Comparison of ENCODE assay signal across 8 cellular contexts in the genomic region with DNA sequence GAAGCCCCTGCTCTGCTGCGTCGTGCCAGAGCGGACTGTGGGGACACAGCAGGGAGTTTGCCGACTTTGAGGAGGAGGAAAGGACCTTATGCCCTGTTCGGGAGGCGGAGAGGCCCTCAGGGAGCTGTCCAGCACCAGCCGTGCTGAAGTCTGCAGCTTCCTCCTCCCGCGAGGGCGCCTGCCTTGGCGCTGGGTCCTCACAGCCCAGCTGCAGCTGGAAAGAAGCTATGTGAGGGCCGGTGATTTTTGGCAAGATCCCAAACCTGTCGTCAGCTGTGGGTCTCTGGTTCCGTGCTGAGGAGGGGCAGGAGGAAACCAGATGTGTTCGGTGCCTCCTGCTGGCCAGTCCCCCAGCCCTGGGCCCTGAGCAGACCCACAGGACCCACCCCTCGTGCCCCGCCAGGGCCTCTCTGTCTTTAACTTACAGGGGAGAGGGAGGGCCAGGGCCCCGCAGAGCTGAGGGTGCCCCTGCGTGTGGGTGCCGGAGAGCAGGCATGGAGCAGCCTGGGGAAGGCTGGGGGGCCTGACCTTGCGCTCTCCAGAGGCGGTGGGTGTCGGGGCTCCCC. TPM values are rescaled to one million over a fixed set of nuclear protein-coding genes. Genes with fewer than 3 reads are reported as not detected.
DNase-seq lines count a peak whose midpoint lies in the region; ATAC-seq and TF ChIP-seq lines count a peak whose summit lies in the region.

No MANE protein-coding gene starts in this region.

- no peak for ATAC-seq in GM18502 (IDR thresholded peaks at IDR 0.05; ENCODE audit: poor library complexity, unreplicated experiment)

- intact Hi-C loops in activated T-helper 2 cell treated with anti-CD3 and anti-CD28 coated beads, Interferon-gamma antibody, Interleukin-2, Interleukin-4, amounts not matched to agents 10 μg/mL and 5 μg/mL and 100 μg/mL, durations not matched to agents 14 hours and 24 hours and 36 hours (cut with micrococcal nuclease) = no loop called here

- H3K4me1 Mint-ChIP-seq in activated T-helper 2 cell treated with anti-CD3 and anti-CD28 coated beads, Interferon-gamma antibody, Interleukin-2, Interleukin-4, amounts not matched to agents 10 μg/mL and 5 μg/mL and 100 μg/mL, durations not matched to agents 14 hours and 24 hours and 36 hours (ENCODE audit: low read depth) = no peaks in the 10 kb centered on the region
- no peaks in the 10 kb centered on the region for H3K4me1 Mint-ChIP-seq in progenitor cell of endocrine pancreas (ENCODE audit: low read depth)

- H3K9me3 Mint-ChIP-seq in activated T-helper 2 cell treated with anti-CD3 and anti-CD28 coated beads, Interferon-gamma antibody, Interleukin-2, Interleukin-4, amounts not matched to agents 10 μg/mL and 5 μg/mL and 100 μg/mL, durations not matched to agents 14 hours and 24 hours and 36 hours = no peaks in the 10 kb centered on the region
- no peaks in the 10 kb centered on the region for H3K9me3 Mint-ChIP-seq in progenitor cell of endocrine pancreas (ENCODE audit: low read depth)

- H3K27ac Mint-ChIP-seq in activated T-helper 2 cell treated with anti-CD3 and anti-CD28 coated beads, Interferon-gamma antibody, Interleukin-2, Interleukin-4, amounts not matched to agents 10 μg/mL and 5 μg/mL and 100 μg/mL, durations not matched to agents 14 hours and 24 hours and 36 hours = no peak overlapping the region
- H3K27ac Mint-ChIP-seq in progenitor cell of endocrine pancreas = no peak overlapping the region

- H3K27me3 Mint-ChIP-seq in activated T-helper 2 cell treated with anti-CD3 and anti-CD28 coated beads, Interferon-gamma antibody, Interleukin-2, Interleukin-4, amounts not matched to agents 10 μg/mL and 5 μg/mL and 100 μg/mL, durations not matched to agents 14 hours and 24 hours and 36 hours (ENCODE audit: low read depth) = no peaks in the 10 kb centered on the region
- H3K27me3 Mint-ChIP-seq in progenitor cell of endocrine pancreas = no peaks in the 10 kb centered on the region

- H3K4me3 Mint-ChIP-seq in activated T-helper 2 cell treated with anti-CD3 and anti-CD28 coated beads, Interferon-gamma antibody, Interleukin-2, Interleukin-4, amounts not matched to agents 10 μg/mL and 5 μg/mL and 100 μg/mL, durations not matched to agents 14 hours and 24 hours and 36 hours (ENCODE audit: low read depth) = no peak overlapping the region
- H3K4me3 Mint-ChIP-seq in progenitor cell of endocrine pancreas (ENCODE audit: low read depth) = no peak overlapping the region

- no peak for TF ChIP-seq CTCF in progenitor cell of endocrine pancreas (IDR thresholded peaks at IDR 0.05; ENCODE audit: unreplicated experiment)

- no peaks in the 10 kb centered on the region for H3K36me3 Mint-ChIP-seq in activated T-helper 2 cell treated with anti-CD3 and anti-CD28 coated beads, Interferon-gamma antibody, Interleukin-2, Interleukin-4, amounts not matched to agents 10 μg/mL and 5 μg/mL and 100 μg/mL, durations not matched to agents 14 hours and 24 hours and 36 hours (ENCODE audit: low read depth)
- no peaks in the 10 kb centered on the region for H3K36me3 Mint-ChIP-seq in progenitor cell of endocrine pancreas (ENCODE audit: insufficient read depth)

- peak; percentile 77 for DNase-seq in DMS 273 (lab: John Stamatoyannopoulos, UW; ENCODE audit: unreplicated experiment)
- no peak for DNase-seq in DMS 273 treated with DMSO at 0.1 percent for 48 hours (lab: John Stamatoyannopoulos, UW)
- peak; percentile 8 for DNase-seq in NCI-H2227 treated with DMSO at 0.1 percent for 48 hours (lab: John Stamatoyannopoulos, UW)
- peak; percentile 34 for DNase-seq in activated T-helper 2 cell treated with anti-CD3 and anti-CD28 coated beads, Interferon-gamma antibody, Interleukin-2, Interleukin-4, amounts not matched to agents 10 μg/mL and 5 μg/mL and 100 μg/mL, durations not matched to agents 14 hours and 24 hours and 36 hours (ENCODE audit: low spot score)
- peak; percentile 45 for DNase-seq in glomerular visceral epithelial cell (ENCODE audit: extremely low spot score)
- peak; percentile 79 for DNase-seq in progenitor cell of endocrine pancreas (ENCODE audit: low spot score, unreplicated experiment)
- no peak for DNase-seq in SKM-1 treated with dmso at 0.1 percent for 144 hours (lab: John Stamatoyannopoulos, UW; ENCODE audit: unreplicated experiment)

RNA-seq across cellular contexts. Expression of gene BRSK2, which starts 12.0 kb away (rescaled TPM):
- total RNA-seq in activated T-helper 2 cell treated with anti-CD3 and anti-CD28 coated beads, Interferon-gamma antibody, Interleukin-2, Interleukin-4, amounts not matched to agents 10 μg/mL and 5 μg/mL and 100 μg/mL, durations not matched to agents 14 hours and 24 hours and 36 hours = 1.5 and 1.6 TPM in 2 replicates
- total RNA-seq in progenitor cell of endocrine pancreas = 49.2 and 53.2 TPM in 2 replicates

Comparison
In these comparisons a context has a peak if more than half of its experiments do, and no peak if none do; other contexts are left out.
1. DNase-seq: peak in DMS 273 (single experiment), NCI-H2227 treated with DMSO at 0.1 percent for 48 hours (single experiment), activated T-helper 2 cell treated with anti-CD3 and anti-CD28 coated beads, Interferon-gamma antibody, Interleukin-2, Interleukin-4, amounts not matched to agents 10 μg/mL and 5 μg/mL and 100 μg/mL, durations not matched to agents 14 hours and 24 hours and 36 hours (single experiment), glomerular visceral epithelial cell (single experiment) and progenitor cell of endocrine pancreas (single experiment); none in DMS 273 treated with DMSO at 0.1 percent for 48 hours (single experiment) and SKM-1 treated with dmso at 0.1 percent for 144 hours (single experiment).
2. RNA of gene BRSK2, which starts 12.0 kb away (total RNA-seq): 49.2 to 53.2 TPM in progenitor cell of endocrine pancreas; 1.5 to 1.6 TPM in activated T-helper 2 cell treated with anti-CD3 and anti-CD28 coated beads, Interferon-gamma antibody, Interleukin-2, Interleukin-4, amounts not matched to agents 10 μg/mL and 5 μg/mL and 100 μg/mL, durations not matched to agents 14 hours and 24 hours and 36 hours; every median in the first group is over 10 times any median in the second.